Comparison of ENCODE assay signal across 10 cellular contexts in the genomic region with DNA sequence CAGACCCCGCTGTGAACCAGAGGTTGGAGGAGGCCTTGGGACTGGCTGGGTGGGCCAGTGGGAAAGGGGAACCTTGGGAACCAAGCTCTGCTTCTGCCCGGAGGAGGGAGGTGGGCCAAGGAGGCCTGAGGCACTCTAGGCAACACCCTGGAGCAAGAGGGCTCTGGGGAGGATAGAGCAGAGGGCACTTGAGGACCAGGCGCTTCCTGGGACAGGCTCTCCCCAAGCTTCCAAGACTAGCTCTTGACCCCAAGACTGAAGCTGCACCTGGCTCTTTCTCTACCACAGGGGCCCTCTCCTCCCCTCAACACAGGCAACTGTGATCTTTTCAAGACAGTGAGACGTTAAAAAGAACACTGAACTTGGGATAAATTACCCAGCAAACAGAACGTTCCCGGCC. TPM values are rescaled to one million over a fixed set of nuclear protein-coding genes. Genes with fewer than 3 reads are reported as not detected.
DNase-seq lines count a peak whose midpoint lies in the region; ATAC-seq, FAIRE-seq and TF ChIP-seq lines count a peak whose summit lies in the region.
"Had no signal": no experiment of that assay in that cellular context is flagged by ENCODE, and none has a peak within 500 bp of the region (broad histone marks: within the 10 kb centered on the region; RNA-seq: fewer than 3 reads in every experiment).

No MANE protein-coding gene starts in this region.

- no peak for TF ChIP-seq EP300 in HepG2 (IDR thresholded peaks at IDR 0.05; ENCODE audit: low read depth in 2 of 2, low read length in 2 of 2)
- TF ChIP-seq EP300 in HepG2 (CRISPR knock-in tag; IDR thresholded peaks at IDR 0.05; ENCODE audit: borderline replicate concordance) = no peak

- no peak for TF ChIP-seq RAD21 in HepG2 (CRISPR knock-in tag; IDR thresholded peaks at IDR 0.05)

- no peaks in the 10 kb centered on the region for H3K9me3 Mint-ChIP-seq in activated naive CD8-positive, alpha-beta T cell treated with anti-CD3 and anti-CD28 coated beads, Interleukin-2, amount 50 U/mL, for 24 hours
- H3K9me3 Mint-ChIP-seq: effector memory CD8-positive, alpha-beta T cell had no signal

- in situ Hi-C loops in HepG2 (cut with HindIII; ENCODE audit: extremely low pct_ligation_motif_present, low pct_unique_long_range_greater_than_20kb) = no loop called here

- H2AFZ ChIP-seq in HepG2 (ENCODE audit: low read length) = no peak overlapping the region
- H2AFZ ChIP-seq in hepatocyte = no peak overlapping the region

- peaks cover 27% of the 10 kb centered on the region for H3K36me3 Mint-ChIP-seq in activated naive CD8-positive, alpha-beta T cell treated with anti-CD3 and anti-CD28 coated beads, Interleukin-2, amount 50 U/mL, for 24 hours (ENCODE audit: low read depth)

- 77 to 86% methylated on average over 6 of the region's 6 CpGs for WGBS in heart right ventricle, 2 donors
- WGBS in HepG2 (ENCODE audit: low lambda C conversion rate) = 80% methylated on average over 4 of the region's 6 CpGs
- 77 to 80% methylated on average over 6 of the region's 6 CpGs for WGBS in thyroid gland, 2 donors
- 88% methylated on average over 6 of the region's 6 CpGs for WGBS in hepatocyte (ENCODE audit: low lambda C conversion rate, missing lambda C conversion rate)

- H3K4me1 Mint-ChIP-seq in activated naive CD8-positive, alpha-beta T cell treated with anti-CD3 and anti-CD28 coated beads, Interleukin-2, amount 50 U/mL, for 24 hours = peaks cover 3% of the 10 kb centered on the region

- 0 out of 2 replicates have a peak overlapping the region, but pooled peaks have one; percentile 43 for H3K9ac ChIP-seq in HepG2 (ENCODE audit: insufficient read depth, low read depth, low read length)

- POLR2A ChIA-PET in HepG2 (lab: Yijun Ruan, JAX) = no interaction called here

- ATAC-seq in heart right ventricle (no peak), left ventricle myocardium superior (no peak), HepG2 (no peak), HG03025 (IDR thresholded peaks at IDR 0.05; ENCODE audit: low FRiP score, unreplicated experiment) (no peak)
- ATAC-seq in activated naive CD8-positive, alpha-beta T cell treated with anti-CD3 and anti-CD28 coated beads, Interleukin-2, amount 50 U/mL, for 24 hours = no peak
- ATAC-seq: effector memory CD8-positive, alpha-beta T cell had no signal

- no peak for FAIRE-seq in HepG2 (lab: Jason Lieb, UNC)

- no peaks in the 10 kb centered on the region for H3K79me2 ChIP-seq in HepG2 (ENCODE audit: insufficient read depth, low read length)
- H3K79me2 ChIP-seq in hepatocyte = peaks cover 10% of the 10 kb centered on the region

- peaks cover 0 to 98% (median 56%) of the 10 kb centered on the region in 9 donors for H3K36me3 ChIP-seq in heart right ventricle
- H3K36me3 ChIP-seq in HepG2 (replicated peaks in 1 of 2; ENCODE audit: control insufficient read depth in 1 of 2, insufficient read depth in 2 of 2, low read length in 2 of 2) = peaks cover 55 to 79% of the 10 kb centered on the region in 2 experiments
- peaks cover 72 to 84% of the 10 kb centered on the region in 2 donors for H3K36me3 ChIP-seq in thyroid gland
- H3K36me3 ChIP-seq in hepatocyte (replicated peaks; ENCODE audit: insufficient read depth, low read depth) = no peaks in the 10 kb centered on the region

- no peaks in the 10 kb centered on the region for H3K27me3 Mint-ChIP-seq in activated naive CD8-positive, alpha-beta T cell treated with anti-CD3 and anti-CD28 coated beads, Interleukin-2, amount 50 U/mL, for 24 hours
- H3K27me3 Mint-ChIP-seq: effector memory CD8-positive, alpha-beta T cell had no signal

- H3K27me3 ChIP-seq in heart right ventricle (no peaks in the 10 kb centered on the region), HepG2 (ENCODE audit: control insufficient read depth in 1 of 2, insufficient read depth in 2 of 2, low read length in 2 of 2) (no peaks in the 10 kb centered on the region), thyroid gland (no peaks in the 10 kb centered on the region), hepatocyte (no peaks in the 10 kb centered on the region)

- no TSS peak for BruUV-seq in HepG2 (replicated peaks; lab: Mats Ljungman, UMichigan)

- CTCF ChIA-PET in HepG2 (lab: Yijun Ruan, JAX; ENCODE audit: low intra/inter-chr PET ratio, low total read pairs) = no interaction called here

- H3K4me2 ChIP-seq in HepG2 (ENCODE audit: low read depth, low read length) (no peak overlapping the region), hepatocyte (no peak overlapping the region)

- TF ChIP-seq POLR2A in HepG2 (IDR thresholded peaks at IDR 0.05; ENCODE audit: insufficient read depth in 1 of 2, low read depth in 2 of 2, low read length in 2 of 2) (0 out of 4 replicates have a peak, but pooled peaks of 1 of the 2 experiments have one; percentile 3), thyroid gland (IDR thresholded peaks at IDR 0.05) (no peak)

- intact Hi-C loops in heart right ventricle (cut with DNase I) = no loop called here
- intact Hi-C loops in left ventricle myocardium superior (cut with micrococcal nuclease) = no loop called here
- intact Hi-C loops in HepG2 (cut with micrococcal nuclease; ENCODE audit: unreplicated experiment) = no loop called here
- intact Hi-C loops in thyroid gland (cut with DNase I) = no loop called here

- no peaks in the 10 kb centered on the region for H3K9me2 ChIP-seq in hepatocyte (replicated peaks; ENCODE audit: insufficient read depth)

- peak overlapping the region; percentile 25 for H3K27ac Mint-ChIP-seq in activated naive CD8-positive, alpha-beta T cell treated with anti-CD3 and anti-CD28 coated beads, Interleukin-2, amount 50 U/mL, for 24 hours

- H4K20me1 ChIP-seq in HepG2 (ENCODE audit: insufficient read depth, low read length) (no peaks in the 10 kb centered on the region), hepatocyte (ENCODE audit: insufficient read depth, poor library complexity, severe bottlenecking) (no peaks in the 10 kb centered on the region)

- H3K27ac ChIP-seq in heart right ventricle (peak overlapping the region in 7 of 10 donors; percentile 48 to 87 (median 72)), HepG2 (ENCODE audit: extremely low read length, insufficient read depth, low read length) (peak overlapping the region; percentile 74), thyroid gland (peak overlapping the region; percentile 82 to 89 (median 85)), hepatocyte (no peak overlapping the region)

- no peak overlapping the region for H3K4me3 Mint-ChIP-seq in activated naive CD8-positive, alpha-beta T cell treated with anti-CD3 and anti-CD28 coated beads, Interleukin-2, amount 50 U/mL, for 24 hours
- H3K4me3 Mint-ChIP-seq: effector memory CD8-positive, alpha-beta T cell had no signal

- TF ChIP-seq CTCF in heart right ventricle (IDR thresholded peaks at IDR 0.05) (no peak), HepG2 (CRISPR knock-in tag; IDR thresholded peaks at IDR 0.05) (no peak), thyroid gland (IDR thresholded peaks at IDR 0.05) (no peak), hepatocyte (IDR thresholded peaks at IDR 0.05; ENCODE audit: poor library complexity) (no peak)

- DNase-seq in heart right ventricle (no peak), left ventricle myocardium superior (no peak), HepG2 (ENCODE audit: low spot score) (no peak), thyroid gland (no peak), NCI-H1105 treated with DMSO at 0.1 percent for 48 hours (lab: John Stamatoyannopoulos, UW) (no peak), hepatocyte (ENCODE audit: low spot score) (no peak)
- DNase-seq in activated naive CD8-positive, alpha-beta T cell treated with anti-CD3 and anti-CD28 coated beads, Interleukin-2, amount 50 U/mL, for 24 hours = no peak
- DNase-seq: effector memory CD8-positive, alpha-beta T cell; NCI-H2171 had no signal

- no peaks in the 10 kb centered on the region for H3K9me3 ChIP-seq in heart right ventricle
- no peaks in the 10 kb centered on the region for H3K9me3 ChIP-seq in HepG2 (ENCODE audit: low read length)
- H3K9me3 ChIP-seq in thyroid gland = no peaks in the 10 kb centered on the region
- H3K9me3 ChIP-seq in hepatocyte (ENCODE audit: low read depth) = no peaks in the 10 kb centered on the region

- H3K4me3 ChIP-seq in heart right ventricle (no peak overlapping the region), HepG2 (replicated peaks in 1 of 3; ENCODE audit: insufficient read depth in 1 of 3, low read depth in 2 of 3, low read length in 3 of 3) (no peak overlapping the region), thyroid gland (replicated peaks in 1 of 3) (no peak overlapping the region), hepatocyte (no peak overlapping the region)

- H3K4me1 ChIP-seq in heart right ventricle = peaks cover 7 to 65% (median 14%) of the 10 kb centered on the region in 9 donors
- H3K4me1 ChIP-seq in HepG2 (ENCODE audit: insufficient read depth, low read length) = peaks cover 44% of the 10 kb centered on the region
- peaks cover 36 to 48% of the 10 kb centered on the region in 2 donors for H3K4me1 ChIP-seq in thyroid gland
- peaks cover 18% of the 10 kb centered on the region for H3K4me1 ChIP-seq in hepatocyte (ENCODE audit: insufficient read depth)

RNA-seq across cellular contexts. Expression of a gene that starts 20.3 kb away (rescaled TPM):
- 10 to 100 TPM; 16.5 to 81.8 (median 25.1) TPM for total RNA-seq in heart right ventricle
- 10 to 100 TPM; 54.6 to 91.4 TPM for polyA plus RNA-seq in heart right ventricle
- 41.6 TPM for total RNA-seq in left ventricle myocardium superior
- 196 and 238 TPM in 2 replicates for total RNA-seq in HepG2 (2016; rRNA removed; fragmentation: Illumina TruSeq; extraction: Trizol)
- 73.9 and 83.5 TPM in 2 replicates for total RNA-seq in HepG2 (2016; cell fraction: cytosol; rRNA removed; fragmentation: Illumina TruSeq; extraction: Trizol; ENCODE audit: low read depth)
- total RNA-seq in HepG2 (2016; cell fraction: insoluble cytoplasmic fraction; rRNA removed; fragmentation: Illumina TruSeq; extraction: Trizol) = 153 and 251 TPM in 2 replicates
- 138 and 161 TPM in 2 replicates for total RNA-seq in HepG2 (2016; cell fraction: membrane; rRNA removed; fragmentation: Illumina TruSeq; extraction: Trizol)
- 157 and 193 TPM in 2 replicates for total RNA-seq in HepG2 (2016; cell fraction: nucleus; rRNA removed; fragmentation: Illumina TruSeq; extraction: Trizol)
- 150 and 188 TPM in 2 replicates for polyA plus RNA-seq in HepG2 (2011; rRNA removed)
- 105 and 148 TPM in 2 replicates for polyA plus RNA-seq in HepG2 (2011; cell fraction: cytosol; rRNA removed)
- polyA plus RNA-seq in HepG2 (2011; cell fraction: nucleus; rRNA removed) = 113 and 116 TPM in 2 replicates
- 234 and 367 TPM in 2 replicates for polyA plus RNA-seq in HepG2 (2012)
- 126 and 140 TPM in 2 replicates for polyA plus RNA-seq in HepG2 (2016; cell fraction: cytosol; fragmentation: Illumina TruSeq; extraction: Trizol; ENCODE audit: low read depth)
- 190 and 266 TPM in 2 replicates for polyA plus RNA-seq in HepG2 (2016; cell fraction: insoluble cytoplasmic fraction; fragmentation: Illumina TruSeq; extraction: Trizol; ENCODE audit: low read depth)
- 168 and 215 TPM in 2 replicates for polyA plus RNA-seq in HepG2 (2016; cell fraction: membrane; fragmentation: Illumina TruSeq; extraction: Trizol; ENCODE audit: low read depth)
- 308 and 328 TPM in 2 replicates for polyA plus RNA-seq in HepG2 (2016; cell fraction: nucleus; fragmentation: Illumina TruSeq; extraction: Trizol; ENCODE audit: insufficient read depth, low read depth)
- polyA minus RNA-seq in HepG2 (2011; rRNA and poly(A)+ RNA removed; ENCODE audit: low replicate concordance) = 280 and 471 TPM in 2 replicates
- polyA minus RNA-seq in HepG2 (2011; cell fraction: cytosol; rRNA and poly(A)+ RNA removed) = 128 and 140 TPM in 2 replicates
- 47.4 and 62.7 TPM in 2 replicates for polyA minus RNA-seq in HepG2 (2011; cell fraction: nucleus; rRNA and poly(A)+ RNA removed)
- total RNA-seq in thyroid gland = 100 to 1,000 TPM; 468 to 962 (median 800) TPM
- total RNA-seq in hepatocyte = 222 and 265 TPM in 2 replicates
- 136 and 149 TPM in 2 replicates for polyA plus RNA-seq in hepatocyte
